Comparison of ENCODE assay signal across 9 cellular contexts in the genomic region with DNA sequence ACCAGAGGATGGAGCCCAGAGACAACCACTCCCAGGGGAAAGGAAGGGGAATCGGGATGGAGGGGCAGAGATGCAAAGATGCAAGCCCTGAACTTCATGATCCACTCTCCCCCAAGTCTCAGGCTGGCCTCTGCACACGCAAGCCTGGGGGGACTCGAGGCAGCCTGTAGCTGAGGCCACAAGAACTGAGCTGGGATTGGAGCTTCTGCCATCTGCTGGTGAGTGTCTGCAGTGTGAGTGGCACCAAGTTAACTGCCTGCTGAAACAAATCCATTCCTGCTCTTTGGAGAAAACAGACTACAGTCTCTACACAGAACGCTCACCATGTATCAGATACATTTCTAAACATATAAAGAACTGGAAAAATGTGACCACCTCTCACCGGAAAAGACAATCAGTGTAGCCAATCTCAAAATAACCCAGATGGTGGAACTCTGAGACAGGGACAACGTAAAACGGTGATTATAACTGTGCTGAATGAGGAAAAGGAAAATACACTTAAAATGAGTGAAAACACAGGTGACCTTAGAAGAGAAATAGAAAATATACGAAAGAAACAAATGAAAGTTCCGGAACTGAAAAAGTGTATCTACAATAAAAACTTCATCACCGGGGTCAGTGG.
DNase-seq lines count a peak whose midpoint lies in the region; ATAC-seq, FAIRE-seq and TF ChIP-seq lines count a peak whose summit lies in the region.
"Had no signal": no experiment of that assay in that cellular context is flagged by ENCODE, and none has a peak within 500 bp of the region (broad histone marks: within the 10 kb centered on the region; RNA-seq: fewer than 3 reads in every experiment).

No MANE protein-coding gene starts in this region.

- no peak overlapping the region for H3K4me3 ChIP-seq in esophagus muscularis mucosa

- H3K4me1 Mint-ChIP-seq in activated CD4-positive, alpha-beta memory T cell treated with anti-CD3 and anti-CD28 coated beads, Interleukin-2, amount 10 ng/mL, durations not matched to agents 7 days and 5 days: peaks cover 40% of the 10 kb centered on the region
- H3K4me1 Mint-ChIP-seq in natural killer cell: peaks cover 32 to 38% of the 10 kb centered on the region in 2 donors

- ATAC-seq in natural killer cell (peak; percentile 64 to 77 (median 76)), HG03025 (IDR thresholded peaks at IDR 0.05; ENCODE audit: low FRiP score, unreplicated experiment) (no peak)

- H3K27ac Mint-ChIP-seq in activated CD4-positive, alpha-beta memory T cell treated with anti-CD3 and anti-CD28 coated beads, Interleukin-2, amount 10 ng/mL, durations not matched to agents 7 days and 5 days: no peak overlapping the region
- H3K27ac Mint-ChIP-seq in natural killer cell: peak overlapping the region in 1 of 2 donors; percentile 30

- CTCF ChIA-PET in activated CD4-positive, alpha-beta memory T cell treated with anti-CD3 and anti-CD28 coated beads, Interleukin-2, amount 10 ng/mL, durations not matched to agents 7 days and 5 days (lab: Charles Lee): interaction anchor here (0.7 to 4.8 kb wide), 33 partner anchors 9 to 345 kb away, joined by 3 to 79 read pairs (median 5); a partner anchor contains a TSS

- H3K36me3 Mint-ChIP-seq in activated CD4-positive, alpha-beta memory T cell treated with anti-CD3 and anti-CD28 coated beads, Interleukin-2, amount 10 ng/mL, durations not matched to agents 7 days and 5 days (ENCODE audit: low read depth): peaks cover 70% of the 10 kb centered on the region
- H3K36me3 Mint-ChIP-seq in natural killer cell: peaks cover 20% of the 10 kb centered on the region

- intact Hi-C loops in esophagus muscularis mucosa (cut with DNase I): no loop called here
- intact Hi-C loops in natural killer cell (cut with micrococcal nuclease): loop anchor here (1.0 to 10.0 kb wide), 2 partner anchors 139 to 762 kb away; no protein-coding TSS in a partner anchor

- 65% methylated on average over 10 of the region's 10 CpGs for WGBS in esophagus muscularis mucosa

- peaks cover 25 to 46% (median 36%) of the 10 kb centered on the region in 4 donors for H3K4me1 ChIP-seq in esophagus muscularis mucosa

- TF ChIP-seq CTCF in GM10266 (IDR thresholded peaks at IDR 0.05; ENCODE audit: control insufficient read depth, insufficient read depth, low read depth, missing control alignments) (peak; percentile 74), esophagus muscularis mucosa (IDR thresholded peaks at IDR 0.05) (peak; percentile 65 to 75 (median 69)), natural killer cell (IDR thresholded peaks at IDR 0.05) (peak; percentile 79)

- no peak overlapping the region for H3K4me3 Mint-ChIP-seq in activated CD4-positive, alpha-beta memory T cell treated with anti-CD3 and anti-CD28 coated beads, Interleukin-2, amount 10 ng/mL, durations not matched to agents 7 days and 5 days
- no peak overlapping the region for H3K4me3 Mint-ChIP-seq in natural killer cell

- H3K27me3 ChIP-seq in esophagus muscularis mucosa: no peaks in the 10 kb centered on the region

- peaks cover 27 to 76% (median 60%) of the 10 kb centered on the region in 4 donors for H3K36me3 ChIP-seq in esophagus muscularis mucosa

- POLR2A ChIA-PET in activated CD4-positive, alpha-beta memory T cell treated with anti-CD3 and anti-CD28 coated beads, Interleukin-2, amount 10 ng/mL, durations not matched to agents 7 days and 5 days (lab: Charles Lee): interaction anchor here (0.8 to 3.6 kb wide), 11 partner anchors 15 to 309 kb away, joined by 3 to 17 read pairs (median 4); a partner anchor contains a TSS

- DNase-seq in GM10266 (ENCODE audit: extremely low spot score): peak; percentile 73
- DNase-seq in NCI-H446 treated with DMSO at 0.1 percent for 48 hours (lab: John Stamatoyannopoulos, UW): peak; percentile 1
- DNase-seq in activated CD4-positive, alpha-beta memory T cell treated with anti-CD3 and anti-CD28 coated beads, Interleukin-2, amount 10 ng/mL, durations not matched to agents 7 days and 5 days: peak; percentile 71
- DNase-seq in esophagus muscularis mucosa (ENCODE audit: extremely low spot score): no peak
- peak; percentile 54 for DNase-seq in natural killer cell
- DNase-seq in NCI-H128 (lab: John Stamatoyannopoulos, UW; ENCODE audit: unreplicated experiment): no peak
- DNase-seq: left cardiac atrium had no signal

- peak; percentile 62 for FAIRE-seq in A204.1 (lab: Jason Lieb, UNC)

- peak overlapping the region in 1 of 4 donors; percentile 19 for H3K27ac ChIP-seq in esophagus muscularis mucosa (replicated peaks in 1 of 4)

- H3K27me3 Mint-ChIP-seq in activated CD4-positive, alpha-beta memory T cell treated with anti-CD3 and anti-CD28 coated beads, Interleukin-2, amount 10 ng/mL, durations not matched to agents 7 days and 5 days: no peaks in the 10 kb centered on the region
- H3K27me3 Mint-ChIP-seq in natural killer cell (ENCODE audit: low read depth in 2 of 2): no peaks in the 10 kb centered on the region

- TF ChIP-seq EP300 in esophagus muscularis mucosa (IDR thresholded peaks at IDR 0.05): no peak

- peaks cover 0 to 11% (median 5%) of the 10 kb centered on the region in 4 donors for H3K9me3 ChIP-seq in esophagus muscularis mucosa

- TF ChIP-seq POLR2A in esophagus muscularis mucosa (IDR thresholded peaks at IDR 0.05; ENCODE audit: low read depth): no peak

- no peaks in the 10 kb centered on the region for H3K9me3 Mint-ChIP-seq in activated CD4-positive, alpha-beta memory T cell treated with anti-CD3 and anti-CD28 coated beads, Interleukin-2, amount 10 ng/mL, durations not matched to agents 7 days and 5 days
- peaks cover 0 to 3% of the 10 kb centered on the region in 2 donors for H3K9me3 Mint-ChIP-seq in natural killer cell

Comparison
In these comparisons a context has a peak if more than half of its experiments do, and no peak if none do; other contexts are left out.
1. DNase-seq: peak in GM10266 (single experiment), NCI-H446 treated with DMSO at 0.1 percent for 48 hours (single experiment), activated CD4-positive, alpha-beta memory T cell treated with anti-CD3 and anti-CD28 coated beads, Interleukin-2, amount 10 ng/mL, durations not matched to agents 7 days and 5 days (single experiment) and natural killer cell (single experiment); none in esophagus muscularis mucosa (single experiment) and NCI-H128 (single experiment).
2. Peak in every context shown above with its lines, with median percentiles within 50 percentile points of each other: CTCF ChIP-seq.